ENCODE assay signal across 9 cellular contexts in genomic region chr7:99918959-99919813, GRCh38. TPM values are rescaled to one million over a fixed set of nuclear protein-coding genes. Genes with fewer than 3 reads are reported as not detected.
DNase-seq lines count a peak whose midpoint lies in the region; ATAC-seq, FAIRE-seq and TF ChIP-seq lines count a peak whose summit lies in the region.
"Had no signal": no experiment of that assay in that cellular context is flagged by ENCODE, and none has a peak within 500 bp of the region (broad histone marks: within the 10 kb centered on the region; RNA-seq: fewer than 3 reads in every experiment).

Gene TRIM4, minus strand, starts transcription at chr7:99919530. Its CDS starts 129 bp downstream, at chr7:99919401.

- peak; percentile 69 for ATAC-seq in GM18870 (IDR thresholded peaks at IDR 0.05; ENCODE audit: unreplicated experiment)
- peak; percentile 96 for ATAC-seq in HG03135 (IDR thresholded peaks at IDR 0.05; ENCODE audit: unreplicated experiment)
- ATAC-seq in activated B cell treated with CpG ODN at 0.5 μM for 24 hours (ENCODE audit: low read depth) = peak; percentile 97

- H3K4me3 ChIP-seq in AG04450 (ENCODE audit: low read depth, low read length) = peak within 1 kb of the TSS; percentile 90
- peak within 1 kb of the TSS; percentile 75 to 89 for H3K4me3 ChIP-seq in cardiac fibroblast (replicated peaks in 1 of 2; ENCODE audit: low read depth in 2 of 2, low read length in 2 of 2)
- H3K4me3 ChIP-seq in kidney (ENCODE audit: low read length in 2 of 2) = peak within 1 kb of the TSS; percentile 81 to 93

- H3K9ac ChIP-seq in kidney (ENCODE audit: low read length in 2 of 2) = peak within 1 kb of the TSS; percentile 87 to 91

- H3K9me3 Mint-ChIP-seq in activated B cell treated with CpG ODN at 0.5 μM for 24 hours = no peaks in the 10 kb centered on the region

- H3K27ac ChIP-seq in AG04450 (ENCODE audit: low read depth, low read length) (peak within 1 kb of the TSS; percentile 91), kidney (ENCODE audit: low read depth in 2 of 2, low read length in 2 of 2) (peak within 1 kb of the TSS; percentile 83 to 85)

- intact Hi-C loops in activated B cell treated with CpG ODN at 0.5 μM for 24 hours (cut with micrococcal nuclease) = loop anchor here (1.0 to 10.0 kb wide), 10 partner anchors 96 to 972 kb away; partner anchors contain the start of genes CNPY4, FAM200A, MBLAC1 and MEPCE
- intact Hi-C loops in kidney (cut with DNase I) = no loop called here

- peaks cover 49% of the 10 kb centered on the region for H3K4me1 Mint-ChIP-seq in activated B cell treated with CpG ODN at 0.5 μM for 24 hours

- CTCF ChIA-PET in AG04450 (lab: Charles Lee) (interaction anchor here (0.8 to 1.8 kb wide), 5 partner anchors 9 to 72 kb away, joined by 3 to 9 read pairs (median 5); partner anchors contain the start of genes AZGP1 and GJC3), activated B cell treated with CpG ODN at 0.5 μM for 24 hours (lab: Charles Lee) (interaction anchor here (1.0 to 1.8 kb wide), 2 partner anchors 71 to 163 kb away, joined by 3 to 8 read pairs; no protein-coding TSS in a partner anchor)

- POLR2A ChIA-PET in AG04450 (lab: Yijun Ruan, JAX) = interaction anchor here (0.6 to 1.1 kb wide), 7 partner anchors 9 to 361 kb away, joined by 3 to 6 read pairs (median 3); partner anchors contain the start of genes GJC3, ZNF655 and ZSCAN21
- POLR2A ChIA-PET in activated B cell treated with CpG ODN at 0.5 μM for 24 hours (lab: Charles Lee) = interaction anchor here (0.7 to 1.9 kb wide), 20 partner anchors 9 to 956 kb away, joined by 3 to 13 read pairs (median 4); partner anchors contain the start of genes AP4M1, BUD31, FBXO24 and MEPCE

- FAIRE-seq in kidney (lab: Jason Lieb, UNC) = no peak

- DNase-seq in AG04450 (ENCODE audit: low read depth, low spot score) = peak; percentile 81
- DNase-seq in NCI-H2227 (lab: John Stamatoyannopoulos, UW; ENCODE audit: unreplicated experiment) = peak; percentile 94
- peak; percentile 80 for DNase-seq in activated B cell treated with CpG ODN at 0.5 μM for 24 hours
- DNase-seq in cardiac fibroblast (ENCODE audit: low read depth in 2 of 2) = peak; percentile 93 to 95
- DNase-seq in kidney = peak; percentile 97
- peak; percentile 66 to 79 for DNase-seq in stimulated activated CD4-positive, alpha-beta T cell treated with anti-CD3 and anti-CD28 coated beads, Interleukin-1b, Interleukin-23, amount 100 ng/mL, for 1 hour (ENCODE audit: low read depth in 2 of 2)

- TF ChIP-seq CTCF in AG04450 (IDR thresholded peaks at IDR 0.05; ENCODE audit: low read depth, low read length) (no peak; the same call in 1 of the 2 replicates), activated B cell treated with CpG ODN at 0.5 μM for 24 hours (IDR thresholded peaks at IDR 0.05) (no peak), cardiac fibroblast (IDR thresholded peaks at IDR 0.05; ENCODE audit: low read depth, low read length) (peak; percentile 8), kidney (IDR thresholded peaks at IDR 0.05; ENCODE audit: borderline replicate concordance, extremely low read depth, insufficient read depth) (no peak)

- peak within 1 kb of the TSS; percentile 94 for H3K4me3 Mint-ChIP-seq in activated B cell treated with CpG ODN at 0.5 μM for 24 hours

- H3K36me3 Mint-ChIP-seq in activated B cell treated with CpG ODN at 0.5 μM for 24 hours (ENCODE audit: low read depth) = peaks cover 46% of the 10 kb centered on the region

- peaks cover 12 to 15% of the 10 kb centered on the region in 2 donors for H3K4me1 ChIP-seq in kidney (ENCODE audit: control insufficient read depth in 1 of 2, insufficient read depth in 1 of 2, low read depth in 1 of 2, low read length in 2 of 2)

- peak within 1 kb of the TSS; percentile 93 for H3K27ac Mint-ChIP-seq in activated B cell treated with CpG ODN at 0.5 μM for 24 hours

- no peaks in the 10 kb centered on the region for H3K27me3 Mint-ChIP-seq in activated B cell treated with CpG ODN at 0.5 μM for 24 hours

- H3K9me3 ChIP-seq in AG04450 (ENCODE audit: control insufficient read depth, insufficient read depth, low read length) (no peaks in the 10 kb centered on the region), kidney (ENCODE audit: control insufficient read depth in 1 of 2, low read length in 2 of 2) (no peaks in the 10 kb centered on the region)

- no peaks in the 10 kb centered on the region for H3K27me3 ChIP-seq in AG04450 (ENCODE audit: control insufficient read depth, insufficient read depth, low read length)

- peaks cover 0 to 2% of the 10 kb centered on the region in 2 donors for H3K36me3 ChIP-seq in kidney (ENCODE audit: control insufficient read depth in 1 of 2, insufficient read depth in 2 of 2, low read length in 2 of 2)

RNA-seq across cellular contexts. Expression of gene TRIM4, which starts in this region (rescaled TPM):
- polyA plus RNA-seq in AG04450 (2011; rRNA removed) (27.0 and 32.7 TPM in 2 replicates), kidney (ENCODE audit: insufficient read depth, low read depth, low replicate concordance) (15.4 TPM)
- polyA minus RNA-seq in AG04450 (2011; rRNA and poly(A)+ RNA removed) = 19.1 and 23.9 TPM in 2 replicates
- total RNA-seq in activated B cell treated with CpG ODN at 0.5 μM for 24 hours (33.1 and 35.8 TPM in 2 replicates), kidney (30.9 TPM)
- total RNA-seq: SK-MEL-5 had no signal

Comparison
In these comparisons a context has a peak if more than half of its experiments do, and no peak if none do; other contexts are left out.
1. Peak in every context shown above with its lines: DNase-seq, ATAC-seq, H3K4me3 ChIP-seq and H3K27ac ChIP-seq.